ENCODE assay signal across 13 cellular contexts in genomic region chr6:90026216-90026615, GRCh38.
DNase-seq lines count a peak whose midpoint lies in the region; ATAC-seq and TF ChIP-seq lines count a peak whose summit lies in the region.
"Had no signal": no experiment of that assay in that cellular context is flagged by ENCODE, and none has a peak within 500 bp of the region (broad histone marks: within the 10 kb centered on the region; RNA-seq: fewer than 3 reads in every experiment).

No MANE protein-coding gene starts in this region.

- TF ChIP-seq CTCF in chondrocyte (IDR thresholded peaks at IDR 0.05) (no peak), gastrocnemius medialis (IDR thresholded peaks at IDR 0.05 in 4 of 5, conservative IDR thresholded peaks at IDR 0.05 in 1 of 5) (no peak)

- no peaks in the 10 kb centered on the region for H3K36me3 ChIP-seq in gastrocnemius medialis
- H3K36me3 ChIP-seq: WERI-Rb-1 had no signal

- H3K4me1 ChIP-seq in gastrocnemius medialis, result peaks cover 29 to 31% of the 10 kb centered on the region in 2 donors

- H3K4me1 Mint-ChIP-seq in activated T-cell treated with anti-CD3 and anti-CD28 coated beads, Interleukin-2, amount 50 U/mL, for 24 hours (ENCODE audit: low read depth), result peaks cover 93% of the 10 kb centered on the region
- H3K4me1 Mint-ChIP-seq in chondrocyte (ENCODE audit: low read depth), result peaks cover 17% of the 10 kb centered on the region
- peaks cover 26 to 33% of the 10 kb centered on the region in 2 donors for H3K4me1 Mint-ChIP-seq in effector memory CD8-positive, alpha-beta T cell (ENCODE audit: low read depth in 2 of 2)

- no peak for TF ChIP-seq POLR2A in gastrocnemius medialis (IDR thresholded peaks at IDR 0.05)

- peak overlapping the region; percentile 93 for H3K27ac Mint-ChIP-seq in activated T-cell treated with anti-CD3 and anti-CD28 coated beads, Interleukin-2, amount 50 U/mL, for 24 hours
- H3K27ac Mint-ChIP-seq in chondrocyte (ENCODE audit: unreplicated experiment), result peak overlapping the region; percentile 59
- no peak overlapping the region for H3K27ac Mint-ChIP-seq in effector memory CD8-positive, alpha-beta T cell
- H3K27ac Mint-ChIP-seq: dendritic cell treated with granulocyte-macrophage colony-stimulating factor and Interleukin-4, amounts not matched to agents 40 ng/mL and 50 ng/mL, for 4 days had no signal

- intact Hi-C loops in gastrocnemius medialis (cut with DNase I; ENCODE audit: low total_unique reads), result no loop called here

- peak overlapping the region; percentile 28 for H3K4me3 Mint-ChIP-seq in activated T-cell treated with anti-CD3 and anti-CD28 coated beads, Interleukin-2, amount 50 U/mL, for 24 hours
- H3K4me3 Mint-ChIP-seq in chondrocyte (ENCODE audit: unreplicated experiment), result no peak overlapping the region
- H3K4me3 Mint-ChIP-seq in effector memory CD8-positive, alpha-beta T cell, result no peak overlapping the region
- H3K4me3 Mint-ChIP-seq: dendritic cell treated with granulocyte-macrophage colony-stimulating factor and Interleukin-4, amounts not matched to agents 40 ng/mL and 50 ng/mL, for 4 days had no signal

- no peak overlapping the region for H3K4me3 ChIP-seq in gastrocnemius medialis
- H3K4me3 ChIP-seq: GM12878 had no signal

- ATAC-seq in gastrocnemius medialis, result no peak
- no peak for ATAC-seq in effector memory CD8-positive, alpha-beta T cell (replicated peaks)
- ATAC-seq: GM12878 had no signal

- no peaks in the 10 kb centered on the region for H3K27me3 Mint-ChIP-seq in activated T-cell treated with anti-CD3 and anti-CD28 coated beads, Interleukin-2, amount 50 U/mL, for 24 hours
- H3K27me3 Mint-ChIP-seq in chondrocyte (ENCODE audit: low read depth), result no peaks in the 10 kb centered on the region
- H3K27me3 Mint-ChIP-seq in effector memory CD8-positive, alpha-beta T cell, result no peaks in the 10 kb centered on the region
- H3K27me3 Mint-ChIP-seq: dendritic cell treated with granulocyte-macrophage colony-stimulating factor and Interleukin-4, amounts not matched to agents 40 ng/mL and 50 ng/mL, for 4 days had no signal

- in situ Hi-C loops in gastrocnemius medialis (cut with MboI; ENCODE audit: low sequenced_read_pairs in 4 of 4), result no loop called here

- no peaks in the 10 kb centered on the region for H3K9me3 ChIP-seq in gastrocnemius medialis

- H3K27ac ChIP-seq in gastrocnemius medialis, result peak overlapping the region in 3 of 4 donors; percentile 28 to 64 (median 55)
- H3K27ac ChIP-seq: WERI-Rb-1 had no signal

- peaks cover 82% of the 10 kb centered on the region for H3K36me3 Mint-ChIP-seq in activated T-cell treated with anti-CD3 and anti-CD28 coated beads, Interleukin-2, amount 50 U/mL, for 24 hours (ENCODE audit: low read depth)
- H3K36me3 Mint-ChIP-seq in chondrocyte (ENCODE audit: low read depth), result no peaks in the 10 kb centered on the region
- peaks cover 4% of the 10 kb centered on the region for H3K36me3 Mint-ChIP-seq in effector memory CD8-positive, alpha-beta T cell (ENCODE audit: insufficient read depth)

- H3K9me3 Mint-ChIP-seq in activated T-cell treated with anti-CD3 and anti-CD28 coated beads, Interleukin-2, amount 50 U/mL, for 24 hours, result peaks cover 3% of the 10 kb centered on the region
- H3K9me3 Mint-ChIP-seq in chondrocyte (ENCODE audit: low read depth), result no peaks in the 10 kb centered on the region
- H3K9me3 Mint-ChIP-seq in effector memory CD8-positive, alpha-beta T cell, result no peaks in the 10 kb centered on the region
- H3K9me3 Mint-ChIP-seq: dendritic cell treated with granulocyte-macrophage colony-stimulating factor and Interleukin-4, amounts not matched to agents 40 ng/mL and 50 ng/mL, for 4 days had no signal

- no peaks in the 10 kb centered on the region for H3K27me3 ChIP-seq in gastrocnemius medialis

- DNase-seq in activated T-cell treated with anti-CD3 and anti-CD28 coated beads, Interleukin-2, amount 50 U/mL, for 24 hours, result no peak
- DNase-seq in activated T-cell treated with anti-CD3 and anti-CD28 coated beads, Interleukin-2, amount 50 U/mL, for 1 hour, result no peak
- DNase-seq in SK-N-DZ (ENCODE audit: low spot score), result peak; percentile 51
- no peak for DNase-seq in chondrocyte (ENCODE audit: low spot score)
- DNase-seq in gastrocnemius medialis, result no peak
- no peak for DNase-seq in effector memory CD8-positive, alpha-beta T cell
- DNase-seq in NCI-H2029 treated with DMSO at 0.1 percent for 48 hours (lab: John Stamatoyannopoulos, UW), result no peak
- DNase-seq in NCI-H748 treated with DMSO at 0.1 percent for 48 hours (lab: John Stamatoyannopoulos, UW), result no peak
- DNase-seq: aorta, left cardiac atrium, WERI-Rb-1 had no signal

Comparison
In these comparisons a context has a peak if more than half of its experiments do, and no peak if none do; other contexts are left out.
1. H3K27ac Mint-ChIP-seq: peak in activated T-cell treated with anti-CD3 and anti-CD28 coated beads, Interleukin-2, amount 50 U/mL, for 24 hours (single experiment) and chondrocyte (single experiment); none in effector memory CD8-positive, alpha-beta T cell (0 of 2).